Comparison of ENCODE assay signal across 17 cellular contexts in the genomic region with DNA sequence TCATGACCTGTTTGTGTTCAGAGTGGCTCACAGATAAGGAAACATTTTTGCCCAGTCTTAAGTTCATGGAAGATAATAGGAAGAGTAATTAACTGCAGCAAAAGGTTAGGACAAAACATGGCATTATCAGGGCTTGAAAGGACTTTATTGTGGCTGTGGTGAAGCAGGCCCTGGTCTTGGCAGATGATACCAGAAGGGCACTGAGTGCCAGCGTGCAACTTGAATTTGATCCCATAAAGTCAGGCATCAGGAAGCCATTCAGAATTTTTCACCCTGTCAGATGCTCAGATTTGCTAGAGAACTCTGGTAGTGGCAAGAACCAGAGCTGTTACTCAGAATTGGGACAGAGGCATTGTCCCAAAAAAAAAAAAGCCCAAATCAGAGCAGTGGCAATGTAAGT. TPM values are rescaled to one million over a fixed set of nuclear protein-coding genes. Genes with fewer than 3 reads are reported as not detected.
DNase-seq lines count a peak whose midpoint lies in the region; ATAC-seq, FAIRE-seq and TF ChIP-seq lines count a peak whose summit lies in the region.
"Had no signal": no experiment of that assay in that cellular context is flagged by ENCODE, and none has a peak within 500 bp of the region (broad histone marks: within the 10 kb centered on the region; RNA-seq: fewer than 3 reads in every experiment).

No MANE protein-coding gene starts in this region.

- no peak overlapping the region for H3K4me2 ChIP-seq in smooth muscle cell

- H3K4me1 ChIP-seq in smooth muscle cell (ENCODE audit: low read depth): no peaks in the 10 kb centered on the region
- H3K4me1 ChIP-seq: prostate gland, uterus had no signal

- no peak overlapping the region for H2AFZ ChIP-seq in smooth muscle cell (ENCODE audit: low read depth)

- no peaks in the 10 kb centered on the region for H4K20me1 ChIP-seq in smooth muscle cell (ENCODE audit: low read depth)

- no peaks in the 10 kb centered on the region for H3K27me3 Mint-ChIP-seq in naive thymus-derived CD8-positive, alpha-beta T cell
- H3K27me3 Mint-ChIP-seq: activated naive CD8-positive, alpha-beta T cell treated with anti-CD3 and anti-CD28 coated beads, Interleukin-2, amount 50 U/mL, for 24 hours; activated T-helper 17 cell treated with anti-CD3 and anti-CD28 coated beads, Interleukin-2, amount 50 U/mL, for 72 hours had no signal

- H3K79me2 ChIP-seq in smooth muscle cell (ENCODE audit: low read depth): no peaks in the 10 kb centered on the region

- TF ChIP-seq CTCF in smooth muscle cell (IDR thresholded peaks at IDR 0.05; ENCODE audit: borderline replicate concordance, insufficient read depth, poor library complexity, severe bottlenecking) (no peak), D721Med (IDR thresholded peaks at IDR 0.05; ENCODE audit: insufficient read depth, missing control alignments) (no peak)

- no peaks in the 10 kb centered on the region for H3F3A ChIP-seq in smooth muscle cell (ENCODE audit: low read depth)

- H3K4me1 Mint-ChIP-seq in naive thymus-derived CD8-positive, alpha-beta T cell: peaks cover 0 to 2% (median 0%) of the 10 kb centered on the region in 4 donors
- H3K4me1 Mint-ChIP-seq: activated naive CD8-positive, alpha-beta T cell treated with anti-CD3 and anti-CD28 coated beads, Interleukin-2, amount 50 U/mL, for 24 hours; activated T-helper 17 cell treated with anti-CD3 and anti-CD28 coated beads, Interleukin-2, amount 50 U/mL, for 72 hours had no signal

- H3K9me3 ChIP-seq in smooth muscle cell (replicated peaks; ENCODE audit: low read depth): no peaks in the 10 kb centered on the region
- H3K9me3 ChIP-seq: prostate gland, uterus had no signal

- intact Hi-C loops in Right ventricle myocardium superior (cut with DNase I) (no loop called here), cardiac septum (cut with DNase I) (no loop called here)

- POLR2A ChIA-PET in naive thymus-derived CD8-positive, alpha-beta T cell (lab: Charles Lee): no interaction called here

- H3K4me3 ChIP-seq in smooth muscle cell: no peak overlapping the region
- H3K4me3 ChIP-seq: prostate gland, uterus had no signal

- FAIRE-seq in D721Med (lab: Jason Lieb, UNC): no peak
- FAIRE-seq: A204.1 had no signal

- no peaks in the 10 kb centered on the region for H3K9me3 Mint-ChIP-seq in naive thymus-derived CD8-positive, alpha-beta T cell
- H3K9me3 Mint-ChIP-seq: activated naive CD8-positive, alpha-beta T cell treated with anti-CD3 and anti-CD28 coated beads, Interleukin-2, amount 50 U/mL, for 24 hours; activated T-helper 17 cell treated with anti-CD3 and anti-CD28 coated beads, Interleukin-2, amount 50 U/mL, for 72 hours had no signal

- peaks cover 0 to 40% (median 8%) of the 10 kb centered on the region in 3 donors for H3K36me3 Mint-ChIP-seq in naive thymus-derived CD8-positive, alpha-beta T cell

- H3K4me3 Mint-ChIP-seq in naive thymus-derived CD8-positive, alpha-beta T cell: no peak overlapping the region
- H3K4me3 Mint-ChIP-seq: activated naive CD8-positive, alpha-beta T cell treated with anti-CD3 and anti-CD28 coated beads, Interleukin-2, amount 50 U/mL, for 24 hours; activated T-helper 17 cell treated with anti-CD3 and anti-CD28 coated beads, Interleukin-2, amount 50 U/mL, for 72 hours had no signal

- H3K27me3 ChIP-seq in smooth muscle cell (ENCODE audit: low read depth): no peaks in the 10 kb centered on the region
- H3K27me3 ChIP-seq: uterus had no signal

- peak overlapping the region in 7 of 10 donors; percentile 1 to 74 (median 27) for H3K27ac Mint-ChIP-seq in naive thymus-derived CD8-positive, alpha-beta T cell
- H3K27ac Mint-ChIP-seq: activated T-helper 17 cell treated with anti-CD3 and anti-CD28 coated beads, Interleukin-2, amount 50 U/mL, for 72 hours had no signal

- 100% methylated on average over 1 of the region's 1 CpG for WGBS in smooth muscle cell (ENCODE audit: low lambda C conversion rate)

- peaks cover 4% of the 10 kb centered on the region for H3K36me3 ChIP-seq in smooth muscle cell (ENCODE audit: low read depth)
- H3K36me3 ChIP-seq: uterus had no signal

- ATAC-seq in Right ventricle myocardium superior (ENCODE audit: poor library complexity) (peak; percentile 64), GM18511 (IDR thresholded peaks at IDR 0.05; ENCODE audit: unreplicated experiment) (no peak)
- no peak for ATAC-seq in naive thymus-derived CD8-positive, alpha-beta T cell
- ATAC-seq: activated naive CD8-positive, alpha-beta T cell treated with anti-CD3 and anti-CD28 coated beads, Interleukin-2, amount 50 U/mL, for 24 hours; activated T-helper 17 cell treated with anti-CD3 and anti-CD28 coated beads, Interleukin-2, amount 50 U/mL, for 72 hours had no signal

- H3K27ac ChIP-seq in smooth muscle cell (ENCODE audit: low read depth): no peak overlapping the region
- H3K27ac ChIP-seq: epithelial cell of prostate, uterus had no signal

- no peak overlapping the region for H3K9ac ChIP-seq in smooth muscle cell (ENCODE audit: low read depth)

- no peak for DNase-seq in Right ventricle myocardium superior
- DNase-seq in cardiac septum (ENCODE audit: low spot score): no peak
- peak; percentile 81 for DNase-seq in globus pallidus (ENCODE audit: low spot score)
- DNase-seq in naive thymus-derived CD8-positive, alpha-beta T cell: no peak
- no peak for DNase-seq in smooth muscle cell (lab: John Stamatoyannopoulos, UW; ENCODE audit: unreplicated experiment)
- DNase-seq in NCI-H2107 (lab: John Stamatoyannopoulos, UW): no peak
- DNase-seq in D721Med (ENCODE audit: insufficient read length, low spot score): no peak
- DNase-seq: activated naive CD8-positive, alpha-beta T cell treated with anti-CD3 and anti-CD28 coated beads, Interleukin-2, amount 50 U/mL, for 24 hours; foreskin fibroblast; NCI-H1105; stimulated activated CD4-positive, alpha-beta T cell treated with anti-CD3 and anti-CD28 coated beads, Interleukin-4, amount 100 ng/mL, for 24 hours; uterus had no signal

RNA-seq across cellular contexts. Expression of gene COG7, which starts 11.2 kb away (rescaled TPM):
- total RNA-seq in Right ventricle myocardium superior (11.5 TPM), cardiac septum (14.4 TPM), smooth muscle cell (17.2 and 23.3 TPM in 2 replicates)
- total RNA-seq in naive thymus-derived CD8-positive, alpha-beta T cell: 10 to 100 TPM; 23.3 to 26.2 TPM
- polyA plus RNA-seq in naive thymus-derived CD8-positive, alpha-beta T cell: 10 to 100 TPM in 1 of 3 donors, 1 to 10 TPM in 2; 8.4 to 10.9 (median 9.2) TPM
- 17.6 and 20.1 TPM in 2 replicates for polyA plus RNA-seq in smooth muscle cell

RNA-seq across cellular contexts. Expression of gene GGA2, which starts 46.1 kb away (rescaled TPM):
- 50.3 TPM for total RNA-seq in Right ventricle myocardium superior
- total RNA-seq in cardiac septum: 38.1 TPM
- 10 to 100 TPM; 87.5 to 94.6 TPM for total RNA-seq in naive thymus-derived CD8-positive, alpha-beta T cell
- 10 to 100 TPM; 37.7 to 56.7 (median 39.4) TPM for polyA plus RNA-seq in naive thymus-derived CD8-positive, alpha-beta T cell
- total RNA-seq in smooth muscle cell: 27.7 and 42.5 TPM in 2 replicates
- 32.2 TPM in 2 replicates for polyA plus RNA-seq in smooth muscle cell
